In the genomic region with DNA sequence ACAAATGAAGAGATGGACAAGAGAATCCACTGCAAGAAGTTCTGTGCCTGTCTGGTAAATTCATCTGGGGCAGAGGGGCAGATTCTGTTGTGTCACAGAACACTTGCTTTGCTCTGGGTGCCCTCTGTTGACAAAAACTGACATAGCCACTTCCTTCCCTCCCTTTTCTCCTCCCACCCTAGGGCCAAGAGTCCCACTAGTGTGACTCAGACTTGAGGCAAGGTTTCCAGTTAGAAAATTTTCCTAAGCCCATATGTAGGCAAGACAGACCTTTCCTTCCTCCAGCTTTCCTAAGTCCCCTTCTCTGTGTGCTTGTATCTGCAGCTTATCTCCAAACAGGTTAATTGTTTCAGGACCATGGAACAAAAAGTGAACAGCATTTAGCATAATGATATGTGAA, we compare ENCODE assay signal across 8 cellular contexts.
DNase-seq lines count a peak whose midpoint lies in the region; ATAC-seq lines count a peak whose summit lies in the region.

No MANE protein-coding gene starts in this region.

- DNase-seq in DMS79 treated with DMSO at 0.1 percent for 48 hours (lab: John Stamatoyannopoulos, UW): peak; percentile 9
- DNase-seq in DMS79 (lab: John Stamatoyannopoulos, UW): no peak
- peak; percentile 92 for DNase-seq in LHCN-M2 (ENCODE audit: low read depth)
- peak; percentile 89 for DNase-seq in SK-MEL-5 (ENCODE audit: low read depth, low spot score)
- DNase-seq in central memory CD4-positive, alpha-beta T cell: peak; percentile 16
- DNase-seq in left colon: peak; percentile 53 to 66
- DNase-seq in stimulated activated CD8-positive, alpha-beta memory T cell treated with anti-CD3 and anti-CD28 coated beads, Interleukin-12 subunit alpha, Interleukin-12 subunit beta, amount 100 ng/mL, for 1 hour (ENCODE audit: low read depth): peak; percentile 1

- in situ Hi-C loops in SK-MEL-5 (cut with HindIII; ENCODE audit: low pct_unique_long_range_greater_than_20kb, low sequenced_read_pairs): no loop called here

- ATAC-seq in left colon (peak; percentile 90), GM21381 (IDR thresholded peaks at IDR 0.05; ENCODE audit: unreplicated experiment) (no peak)

- intact Hi-C loops in left colon (cut with DNase I, micrococcal nuclease): loop anchor here in 1 of 2 donors (5.0 to 10.0 kb wide), 2 partner anchors 167 to 294 kb away; no protein-coding TSS in a partner anchor
